ENCODE assay signal across 28 cellular contexts in genomic region chr6:170035896-170036295, GRCh38.
A peak's percentile ranks its signal among the peaks of the same experiment; 100 is the strongest.
DNase-seq lines count a peak whose midpoint lies in the region; ATAC-seq and TF ChIP-seq lines count a peak whose summit lies in the region.
"Had no signal": no experiment of that assay in that cellular context is flagged by ENCODE, and none has a peak within 500 bp of the region (broad histone marks: within the 10 kb centered on the region; RNA-seq: fewer than 3 reads in every experiment).

No MANE protein-coding gene starts in this region.

- no peaks in the 10 kb centered on the region for H3K4me1 ChIP-seq in aorta (ENCODE audit: control insufficient read depth in 1 of 2, insufficient read depth in 2 of 2, low read length in 2 of 2)
- peaks cover 0 to 5% (median 0%) of the 10 kb centered on the region in 9 donors for H3K4me1 ChIP-seq in heart right ventricle
- H3K4me1 ChIP-seq: BE2C, breast epithelium, thyroid gland had no signal

- H3K27me3 ChIP-seq in aorta (ENCODE audit: control insufficient read depth in 1 of 2, insufficient read depth in 2 of 2, low read length in 1 of 2) = no peaks in the 10 kb centered on the region
- H3K27me3 ChIP-seq in heart right ventricle = no peaks in the 10 kb centered on the region
- H3K27me3 ChIP-seq: BE2C, breast epithelium, colonic mucosa, thyroid gland had no signal

- H3K4me3 ChIP-seq in aorta (ENCODE audit: low read length in 2 of 2) = no peak overlapping the region
- H3K4me3 ChIP-seq in heart right ventricle = no peak overlapping the region
- H3K4me3 ChIP-seq: breast epithelium, colonic mucosa, PC-9, thyroid gland had no signal

- no peak overlapping the region for H3K27ac ChIP-seq in aorta (ENCODE audit: low read depth in 1 of 2, low read length in 2 of 2)
- H3K27ac ChIP-seq in heart right ventricle = no peak overlapping the region
- H3K27ac ChIP-seq: breast epithelium, PC-9, thyroid gland had no signal

- intact Hi-C loops in cardiac septum (cut with DNase I) = no loop called here
- intact Hi-C loops in left cardiac atrium (cut with DNase I) = no loop called here
- intact Hi-C loops in aorta (cut with DNase I) = no loop called here
- intact Hi-C loops in heart right ventricle (cut with DNase I) = no loop called here

- no peak for TF ChIP-seq CTCF in heart right ventricle (IDR thresholded peaks at IDR 0.05)

- H3K9me3 ChIP-seq in aorta (ENCODE audit: control insufficient read depth, low read length) = peaks cover 2% of the 10 kb centered on the region
- peaks cover 0 to 8% (median 0%) of the 10 kb centered on the region in 11 donors for H3K9me3 ChIP-seq in heart right ventricle
- H3K9me3 ChIP-seq: BE2C, colonic mucosa, thyroid gland had no signal

- 80 to 83% methylated on average over 4 of the region's 4 CpGs for WGBS in aorta, 2 donors
- WGBS in heart right ventricle, 2 donors = 78 to 92% methylated on average over 4 of the region's 4 CpGs

- no peak for ATAC-seq in left cardiac atrium
- no peak for ATAC-seq in aorta (ENCODE audit: low FRiP score)
- no peak for ATAC-seq in heart right ventricle
- ATAC-seq: effector memory CD8-positive, alpha-beta T cell; HepG2; stimulated activated naive CD8-positive, alpha-beta T cell treated with anti-CD3 and anti-CD28 coated beads, Interleukin-15, amount 100 ng/mL, for 72 hours had no signal

- DNase-seq in cardiac septum (ENCODE audit: low spot score) (peak; percentile 68), left cardiac atrium (no peak), astrocyte of the hippocampus (ENCODE audit: low read depth, low spot score) (peak; percentile 17), mesenteric fat pad (ENCODE audit: low spot score) (peak; percentile 73), aorta (peak; percentile 26 to 35), A172 (ENCODE audit: low spot score) (no peak), heart right ventricle (no peak), KG1 (lab: John Stamatoyannopoulos, UW) (no peak)
- DNase-seq: ACHN; activated CD4-positive, alpha-beta T cell treated with anti-CD3 and anti-CD28 coated beads, Interleukin-2, amount 10 ng/mL, durations not matched to agents 24 days and 14 days; activated naive CD4-positive, alpha-beta T cell; activated T-cell treated with anti-CD3 and anti-CD28 coated beads, Interleukin-2, amount 50 U/mL, for 48 hours; amniotic stem cell; BE2C; colonic mucosa; DMS79 treated with DMSO at 0.1 percent for 48 hours; effector memory CD8-positive, alpha-beta T cell; Kasumi-1; MV-4-11; NCI-H146; NCI-H2107; NCI-H446 treated with DMSO at 0.1 percent for 48 hours; PC-9; SHP77; stimulated activated naive CD8-positive, alpha-beta T cell treated with anti-CD3 and anti-CD28 coated beads, Interleukin-15, amount 100 ng/mL, for 72 hours; thyroid gland had no signal

- H3K36me3 ChIP-seq in aorta (ENCODE audit: control insufficient read depth in 1 of 2, insufficient read depth in 2 of 2, low read length in 1 of 2) (no peaks in the 10 kb centered on the region), heart right ventricle (no peaks in the 10 kb centered on the region)
- H3K36me3 ChIP-seq: BE2C, breast epithelium, colonic mucosa, thyroid gland had no signal

Comparison
In these comparisons a context has a peak if more than half of its experiments do, and no peak if none do; other contexts are left out.
1. DNase-seq: peak in cardiac septum (single experiment), astrocyte of the hippocampus (single experiment), mesenteric fat pad (single experiment) and aorta (2 of 2); none in left cardiac atrium (single experiment), A172 (single experiment), heart right ventricle (0 of 2) and KG1 (single experiment).